ENCODE assay signal across 33 cellular contexts in genomic region chr5:56801256-56801655, GRCh38. TPM values are rescaled to one million over a fixed set of nuclear protein-coding genes. Genes with fewer than 3 reads are reported as not detected.
DNase-seq lines count a peak whose midpoint lies in the region; ATAC-seq and TF ChIP-seq lines count a peak whose summit lies in the region.
"Had no signal": no experiment of that assay in that cellular context is flagged by ENCODE, and none has a peak within 500 bp of the region (broad histone marks: within the 10 kb centered on the region; RNA-seq: fewer than 3 reads in every experiment).

No MANE protein-coding gene starts in this region.

- H3K4me3 Mint-ChIP-seq in T-helper 17 cell (no peak overlapping the region), glutamatergic neuron (ENCODE audit: unreplicated experiment) (peak overlapping the region; percentile 47), nephron (peak overlapping the region in 1 of 3 experiments; percentile 1)
- H3K4me3 Mint-ChIP-seq: B cell; CD14-positive monocyte; CD4-positive, alpha-beta memory T cell; CD4-positive, alpha-beta T cell; CD4-positive, CD25-positive, alpha-beta regulatory T cell; CD8-positive, alpha-beta memory T cell; CD8-positive, alpha-beta T cell had no signal

- DNase-seq in T-helper 17 cell (no peak), glutamatergic neuron (no peak), WERI-Rb-1 (no peak), caudate nucleus (lab: John Stamatoyannopoulos, UW) (no peak)
- no peak for DNase-seq in stimulated activated CD4-positive, alpha-beta T cell treated with anti-CD3 and anti-CD28 coated beads, Interleukin-4, amount 100 ng/mL, for 4 hours
- DNase-seq: 8988T; ACHN; AML-193; BE2C; C1 segment of cervical spinal cord; Caco-2; Calu3; CD4-positive, alpha-beta memory T cell; CD4-positive, alpha-beta T cell; CD4-positive, CD25-positive, alpha-beta regulatory T cell; CD8-positive, alpha-beta memory T cell; CD8-positive, alpha-beta T cell; COR-L47; DMS 273 treated with DMSO at 0.1 percent for 48 hours; DMS153; DMS53; DMS79; DMS79 treated with DMSO at 0.1 percent for 48 hours; DND-41; EL had no signal

- H3K4me3 ChIP-seq in WERI-Rb-1 (ENCODE audit: low read depth, low read length): no peak overlapping the region
- H3K4me3 ChIP-seq: A549; BLaER1; BLaER1 treated with 17β-estradiol and CSF1 and Interleukin-3, amounts not matched to agents 10 nM and 100 nM had no signal

- H3K27me3 Mint-ChIP-seq in T-helper 17 cell: no peaks in the 10 kb centered on the region
- peaks cover 5% of the 10 kb centered on the region for H3K27me3 Mint-ChIP-seq in glutamatergic neuron (ENCODE audit: unreplicated experiment)
- peaks cover 9% of the 10 kb centered on the region for H3K27me3 Mint-ChIP-seq in nephron (ENCODE audit: low read depth)
- H3K27me3 Mint-ChIP-seq: B cell; CD4-positive, alpha-beta memory T cell; CD4-positive, alpha-beta T cell had no signal

- no peaks in the 10 kb centered on the region for H3K27me3 ChIP-seq in WERI-Rb-1 (ENCODE audit: insufficient read depth, low read depth, severe bottlenecking)
- H3K27me3 ChIP-seq: BE2C; BLaER1; BLaER1 treated with 17β-estradiol and CSF1 and Interleukin-3, amounts not matched to agents 10 nM and 100 nM had no signal

- peaks cover 10% of the 10 kb centered on the region for H3K4me1 Mint-ChIP-seq in T-helper 17 cell
- peaks cover 36% of the 10 kb centered on the region for H3K4me1 Mint-ChIP-seq in glutamatergic neuron (ENCODE audit: low read depth, unreplicated experiment)
- peaks cover 20% of the 10 kb centered on the region for H3K4me1 Mint-ChIP-seq in nephron
- H3K4me1 Mint-ChIP-seq: CD14-positive monocyte had no signal

- no peak for ATAC-seq in T-helper 17 cell
- ATAC-seq: A549; CD8-positive, alpha-beta T cell had no signal

- peak overlapping the region; percentile 6 for H3K27ac Mint-ChIP-seq in T-helper 17 cell
- peak overlapping the region; percentile 86 for H3K27ac Mint-ChIP-seq in glutamatergic neuron (ENCODE audit: unreplicated experiment)
- peak overlapping the region in 2 of 3 experiments; percentile 57 to 74 for H3K27ac Mint-ChIP-seq in nephron
- H3K27ac Mint-ChIP-seq: B cell; CD14-positive monocyte; CD4-positive, alpha-beta memory T cell; CD4-positive, alpha-beta T cell; CD4-positive, CD25-positive, alpha-beta regulatory T cell; CD8-positive, alpha-beta memory T cell; CD8-positive, alpha-beta T cell had no signal

- H3K27ac ChIP-seq in WERI-Rb-1 (no peak overlapping the region), caudate nucleus (ENCODE audit: low read depth, low read length) (no peak overlapping the region)
- H3K27ac ChIP-seq: 22Rv1; A549; BLaER1; BLaER1 treated with 17β-estradiol and CSF1 and Interleukin-3, amounts not matched to agents 10 nM and 100 nM; C4-2B had no signal

- no peaks in the 10 kb centered on the region for H3K36me3 ChIP-seq in WERI-Rb-1
- H3K36me3 ChIP-seq: BE2C; BLaER1; BLaER1 treated with 17β-estradiol and CSF1 and Interleukin-3, amounts not matched to agents 10 nM and 100 nM had no signal

- H3K9me3 Mint-ChIP-seq in glutamatergic neuron (ENCODE audit: unreplicated experiment) (peaks cover 2% of the 10 kb centered on the region), nephron (no peaks in the 10 kb centered on the region)
- H3K9me3 Mint-ChIP-seq: CD4-positive, alpha-beta T cell; CD4-positive, CD25-positive, alpha-beta regulatory T cell; CD8-positive, alpha-beta memory T cell; CD8-positive, alpha-beta T cell had no signal

- no peaks in the 10 kb centered on the region for H3K9me3 ChIP-seq in T-helper 17 cell (ENCODE audit: control insufficient read depth, low read length, poor library complexity, severe bottlenecking)
- H3K9me3 ChIP-seq in WERI-Rb-1 (ENCODE audit: severe bottlenecking): no peaks in the 10 kb centered on the region
- H3K9me3 ChIP-seq: A549, BE2C, Caco-2 had no signal

- TF ChIP-seq CTCF in glutamatergic neuron (IDR thresholded peaks at IDR 0.05; ENCODE audit: partially characterized antibody, unreplicated experiment): no peak
- TF ChIP-seq CTCF in nephron (IDR thresholded peaks at IDR 0.05; ENCODE audit: unreplicated experiment in 3 of 3): no peak
- TF ChIP-seq CTCF in WERI-Rb-1 (IDR thresholded peaks at IDR 0.05; ENCODE audit: low read depth, low read length): no peak

- peaks cover 2% of the 10 kb centered on the region for H3K36me3 Mint-ChIP-seq in T-helper 17 cell (ENCODE audit: low read depth)
- H3K36me3 Mint-ChIP-seq in glutamatergic neuron (ENCODE audit: unreplicated experiment): no peaks in the 10 kb centered on the region
- no peaks in the 10 kb centered on the region for H3K36me3 Mint-ChIP-seq in nephron (ENCODE audit: low read depth)
- H3K36me3 Mint-ChIP-seq: CD4-positive, alpha-beta memory T cell; CD4-positive, CD25-positive, alpha-beta regulatory T cell; CD8-positive, alpha-beta memory T cell; CD8-positive, alpha-beta T cell had no signal

RNA-seq across cellular contexts. Expression of gene MAP3K1, which starts 14.1 kb away (rescaled TPM):
- total RNA-seq in T-helper 17 cell (100 to 1,000 TPM in 1 of 2 donors, 10 to 100 TPM in 1; 99.2 to 120 TPM), glutamatergic neuron (ENCODE audit: unreplicated experiment) (10.1 TPM)

Comparison
In these comparisons a context has a peak if more than half of its experiments do, and no peak if none do; other contexts are left out.
1. H3K27ac Mint-ChIP-seq: peak in every context shown above with its lines; median percentile 86 in glutamatergic neuron; 66 in nephron; 6 in T-helper 17 cell.